ENCODE assay signal across 2 cellular contexts in genomic region chr15:59437777-59438574, GRCh38.
TF ChIP-seq lines count a peak whose summit lies in the region.

TSS of gene FAM81A (plus strand) at chr15:59438186. CDS start at chr15:59458627, 20,441 bp downstream.

TF ChIP-seq in WTC11, 78 proteins besides CTCF, POLR2A, EP300 and RAD21 (continued from another document):
- TF ChIP-seq, protein P1, sequence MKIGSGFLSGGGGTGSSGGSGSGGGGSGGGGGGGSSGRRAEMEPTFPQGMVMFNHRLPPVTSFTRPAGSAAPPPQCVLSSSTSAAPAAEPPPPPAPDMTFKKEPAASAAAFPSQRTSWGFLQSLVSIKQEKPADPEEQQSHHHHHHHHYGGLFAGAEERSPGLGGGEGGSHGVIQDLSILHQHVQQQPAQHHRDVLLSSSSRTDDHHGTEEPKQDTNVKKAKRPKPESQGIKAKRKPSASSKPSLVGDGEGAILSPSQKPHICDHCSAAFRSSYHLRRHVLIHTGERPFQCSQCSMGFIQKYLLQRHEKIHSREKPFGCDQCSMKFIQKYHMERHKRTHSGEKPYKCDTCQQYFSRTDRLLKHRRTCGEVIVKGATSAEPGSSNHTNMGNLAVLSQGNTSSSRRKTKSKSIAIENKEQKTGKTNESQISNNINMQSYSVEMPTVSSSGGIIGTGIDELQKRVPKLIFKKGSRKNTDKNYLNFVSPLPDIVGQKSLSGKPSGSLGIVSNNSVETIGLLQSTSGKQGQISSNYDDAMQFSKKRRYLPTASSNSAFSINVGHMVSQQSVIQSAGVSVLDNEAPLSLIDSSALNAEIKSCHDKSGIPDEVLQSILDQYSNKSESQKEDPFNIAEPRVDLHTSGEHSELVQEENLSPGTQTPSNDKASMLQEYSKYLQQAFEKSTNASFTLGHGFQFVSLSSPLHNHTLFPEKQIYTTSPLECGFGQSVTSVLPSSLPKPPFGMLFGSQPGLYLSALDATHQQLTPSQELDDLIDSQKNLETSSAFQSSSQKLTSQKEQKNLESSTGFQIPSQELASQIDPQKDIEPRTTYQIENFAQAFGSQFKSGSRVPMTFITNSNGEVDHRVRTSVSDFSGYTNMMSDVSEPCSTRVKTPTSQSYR (CRISPR knock-in tag; IDR thresholded peaks at IDR 0.05), result no peak

TF ChIP-seq in HepG2, 621 proteins besides CTCF, POLR2A, EP300 and RAD21 (continued from another document):
- TF ChIP-seq POGK (CRISPR knock-in tag; conservative IDR thresholded peaks at IDR 0.05) (0 out of 2 replicates have a peak, but pooled peaks have one; percentile 38), KDM2A (CRISPR knock-in tag; IDR thresholded peaks at IDR 0.05; ENCODE audit: borderline replicate concordance, low read depth) (0 out of 2 replicates have a peak, but pooled peaks have one; percentile 13), ZSCAN12 (CRISPR knock-in tag; IDR thresholded peaks at IDR 0.05) (no peak), HOXA9 (CRISPR knock-in tag; IDR thresholded peaks at IDR 0.05; ENCODE audit: borderline replicate concordance) (no peak), NR2F2 (IDR thresholded peaks at IDR 0.05; ENCODE audit: borderline replicate concordance, low read depth) (no peak), YEATS4 (CRISPR knock-in tag; IDR thresholded peaks at IDR 0.05; ENCODE audit: borderline replicate concordance) (no peak), IRF2 (CRISPR knock-in tag; IDR thresholded peaks at IDR 0.05) (no peak), EED (CRISPR knock-in tag; IDR thresholded peaks at IDR 0.05) (no peak), RFX1 (IDR thresholded peaks at IDR 0.05) (peak; percentile 38; the same call in 1 of the 2 replicates), MYC (CRISPR knock-in tag; IDR thresholded peaks at IDR 0.05; ENCODE audit: borderline replicate concordance) (0 out of 2 replicates have a peak, but pooled peaks have one; percentile 13), ZBTB7B (CRISPR knock-in tag; IDR thresholded peaks at IDR 0.05) (0 out of 2 replicates have a peak, but pooled peaks have one; percentile 26), TFDP1 (CRISPR knock-in tag; IDR thresholded peaks at IDR 0.05; ENCODE audit: borderline replicate concordance) (peak; percentile 37; the same call in 1 of the 2 replicates), MXI1 (IDR thresholded peaks at IDR 0.05; ENCODE audit: borderline replicate concordance, low read depth, low read length) (peak; percentile 33; the same call in 1 of the 3 replicates), AHDC1 (CRISPR knock-in tag; IDR thresholded peaks at IDR 0.05; ENCODE audit: borderline replicate concordance) (no peak), RFX3 (CRISPR knock-in tag; IDR thresholded peaks at IDR 0.05) (peak; percentile 54; the same call in 1 of the 2 replicates), GABPB1 (CRISPR knock-in tag; IDR thresholded peaks at IDR 0.05) (peak; percentile 30; the same call in 1 of the 2 replicates), ZNF652 (CRISPR knock-in tag; IDR thresholded peaks at IDR 0.05; ENCODE audit: borderline replicate concordance, low read depth) (peak; percentile 65)
- TF ChIP-seq, protein P2, sequence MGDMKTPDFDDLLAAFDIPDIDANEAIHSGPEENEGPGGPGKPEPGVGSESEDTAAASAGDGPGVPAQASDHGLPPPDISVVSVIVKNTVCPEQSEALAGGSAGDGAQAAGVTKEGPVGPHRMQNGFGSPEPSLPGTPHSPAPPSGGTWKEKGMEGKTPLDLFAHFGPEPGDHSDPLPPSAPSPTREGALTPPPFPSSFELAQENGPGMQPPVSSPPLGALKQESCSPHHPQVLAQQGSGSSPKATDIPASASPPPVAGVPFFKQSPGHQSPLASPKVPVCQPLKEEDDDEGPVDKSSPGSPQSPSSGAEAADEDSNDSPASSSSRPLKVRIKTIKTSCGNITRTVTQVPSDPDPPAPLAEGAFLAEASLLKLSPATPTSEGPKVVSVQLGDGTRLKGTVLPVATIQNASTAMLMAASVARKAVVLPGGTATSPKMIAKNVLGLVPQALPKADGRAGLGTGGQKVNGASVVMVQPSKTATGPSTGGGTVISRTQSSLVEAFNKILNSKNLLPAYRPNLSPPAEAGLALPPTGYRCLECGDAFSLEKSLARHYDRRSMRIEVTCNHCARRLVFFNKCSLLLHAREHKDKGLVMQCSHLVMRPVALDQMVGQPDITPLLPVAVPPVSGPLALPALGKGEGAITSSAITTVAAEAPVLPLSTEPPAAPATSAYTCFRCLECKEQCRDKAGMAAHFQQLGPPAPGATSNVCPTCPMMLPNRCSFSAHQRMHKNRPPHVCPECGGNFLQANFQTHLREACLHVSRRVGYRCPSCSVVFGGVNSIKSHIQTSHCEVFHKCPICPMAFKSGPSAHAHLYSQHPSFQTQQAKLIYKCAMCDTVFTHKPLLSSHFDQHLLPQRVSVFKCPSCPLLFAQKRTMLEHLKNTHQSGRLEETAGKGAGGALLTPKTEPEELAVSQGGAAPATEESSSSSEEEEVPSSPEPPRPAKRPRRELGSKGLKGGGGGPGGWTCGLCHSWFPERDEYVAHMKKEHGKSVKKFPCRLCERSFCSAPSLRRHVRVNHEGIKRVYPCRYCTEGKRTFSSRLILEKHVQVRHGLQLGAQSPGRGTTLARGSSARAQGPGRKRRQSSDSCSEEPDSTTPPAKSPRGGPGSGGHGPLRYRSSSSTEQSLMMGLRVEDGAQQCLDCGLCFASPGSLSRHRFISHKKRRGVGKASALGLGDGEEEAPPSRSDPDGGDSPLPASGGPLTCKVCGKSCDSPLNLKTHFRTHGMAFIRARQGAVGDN (CRISPR knock-in tag; IDR thresholded peaks at IDR 0.05), result peak; percentile 45
- TF ChIP-seq, protein P3, sequence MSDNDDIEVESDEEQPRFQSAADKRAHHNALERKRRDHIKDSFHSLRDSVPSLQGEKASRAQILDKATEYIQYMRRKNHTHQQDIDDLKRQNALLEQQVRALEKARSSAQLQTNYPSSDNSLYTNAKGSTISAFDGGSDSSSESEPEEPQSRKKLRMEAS (IDR thresholded peaks at IDR 0.05), result peak; percentile 20; the same call in 1 of the 2 replicates
- TF ChIP-seq, protein P4, sequence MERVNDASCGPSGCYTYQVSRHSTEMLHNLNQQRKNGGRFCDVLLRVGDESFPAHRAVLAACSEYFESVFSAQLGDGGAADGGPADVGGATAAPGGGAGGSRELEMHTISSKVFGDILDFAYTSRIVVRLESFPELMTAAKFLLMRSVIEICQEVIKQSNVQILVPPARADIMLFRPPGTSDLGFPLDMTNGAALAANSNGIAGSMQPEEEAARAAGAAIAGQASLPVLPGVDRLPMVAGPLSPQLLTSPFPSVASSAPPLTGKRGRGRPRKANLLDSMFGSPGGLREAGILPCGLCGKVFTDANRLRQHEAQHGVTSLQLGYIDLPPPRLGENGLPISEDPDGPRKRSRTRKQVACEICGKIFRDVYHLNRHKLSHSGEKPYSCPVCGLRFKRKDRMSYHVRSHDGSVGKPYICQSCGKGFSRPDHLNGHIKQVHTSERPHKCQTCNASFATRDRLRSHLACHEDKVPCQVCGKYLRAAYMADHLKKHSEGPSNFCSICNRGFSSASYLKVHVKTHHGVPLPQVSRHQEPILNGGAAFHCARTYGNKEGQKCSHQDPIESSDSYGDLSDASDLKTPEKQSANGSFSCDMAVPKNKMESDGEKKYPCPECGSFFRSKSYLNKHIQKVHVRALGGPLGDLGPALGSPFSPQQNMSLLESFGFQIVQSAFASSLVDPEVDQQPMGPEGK (CRISPR knock-in tag; IDR thresholded peaks at IDR 0.05), result 0 out of 2 replicates have a peak, but pooled peaks have one; percentile 11
- TF ChIP-seq, protein P5, sequence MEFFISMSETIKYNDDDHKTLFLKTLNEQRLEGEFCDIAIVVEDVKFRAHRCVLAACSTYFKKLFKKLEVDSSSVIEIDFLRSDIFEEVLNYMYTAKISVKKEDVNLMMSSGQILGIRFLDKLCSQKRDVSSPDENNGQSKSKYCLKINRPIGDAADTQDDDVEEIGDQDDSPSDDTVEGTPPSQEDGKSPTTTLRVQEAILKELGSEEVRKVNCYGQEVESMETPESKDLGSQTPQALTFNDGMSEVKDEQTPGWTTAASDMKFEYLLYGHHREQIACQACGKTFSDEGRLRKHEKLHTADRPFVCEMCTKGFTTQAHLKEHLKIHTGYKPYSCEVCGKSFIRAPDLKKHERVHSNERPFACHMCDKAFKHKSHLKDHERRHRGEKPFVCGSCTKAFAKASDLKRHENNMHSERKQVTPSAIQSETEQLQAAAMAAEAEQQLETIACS (CRISPR knock-in tag; IDR thresholded peaks at IDR 0.05), result peak; percentile 71
